ENCODE assay signal across 8 cellular contexts in the genomic region with DNA sequence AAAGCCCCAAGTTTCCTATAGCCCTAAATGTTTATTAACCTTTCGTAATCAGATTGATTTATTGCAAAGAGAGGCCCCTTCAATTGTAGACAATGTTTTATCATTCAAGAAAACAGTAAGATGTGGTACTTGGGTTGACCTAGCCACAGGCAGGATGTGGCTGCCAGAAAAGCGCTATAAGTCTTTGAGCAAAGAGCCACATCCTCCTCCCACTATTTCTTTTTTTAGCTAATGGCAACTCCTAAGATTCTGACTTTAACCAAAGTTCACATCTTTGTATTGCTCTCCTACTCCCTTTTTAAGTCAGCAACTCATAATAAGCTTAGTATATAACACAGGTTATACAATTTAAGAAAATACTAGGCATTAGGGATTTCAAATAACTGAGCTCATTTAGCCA.
DNase-seq lines count a peak whose midpoint lies in the region; ATAC-seq and TF ChIP-seq lines count a peak whose summit lies in the region.

No MANE protein-coding gene starts in this region.

- DNase-seq in T-cell (peak in 33 of 34 experiments; percentile 22 to 68 (median 53)), C1 segment of cervical spinal cord (lab: John Stamatoyannopoulos, UW) (no peak), osteocyte (ENCODE audit: extremely low spot score, unreplicated experiment) (no peak), foreskin fibroblast (no peak), NCI-H146 (lab: John Stamatoyannopoulos, UW) (no peak)
- DNase-seq in effector CD4-positive, alpha-beta T cell: peak; percentile 17

- H3K36me3 Mint-ChIP-seq in T-cell: no peaks in the 10 kb centered on the region
- no peaks in the 10 kb centered on the region for H3K36me3 Mint-ChIP-seq in osteocyte (ENCODE audit: unreplicated experiment)

- TF ChIP-seq CTCF in osteocyte (IDR thresholded peaks at IDR 0.05) (no peak), foreskin fibroblast (IDR thresholded peaks at IDR 0.05; ENCODE audit: low read depth, low read length) (no peak)

- H3K9me3 Mint-ChIP-seq in T-cell (no peaks in the 10 kb centered on the region), osteocyte (ENCODE audit: unreplicated experiment) (no peaks in the 10 kb centered on the region)

- POLR2A ChIA-PET in T-cell (lab: Charles Lee): interaction anchor here in 1 of 2 donors (0.6 kb wide), 1 partner anchor 19 kb away, joined by 12 read pairs; no protein-coding TSS in a partner anchor

- ATAC-seq in GM18508 (IDR thresholded peaks at IDR 0.05; ENCODE audit: insufficient read depth, unreplicated experiment) (peak; percentile 83), HG02870 (IDR thresholded peaks at IDR 0.05; ENCODE audit: unreplicated experiment) (peak; percentile 72), T-cell (replicated peaks in 1 of 4) (peak; percentile 85 to 97 (median 96))

- H3K4me1 Mint-ChIP-seq in T-cell (peaks cover 43 to 49% (median 46%) of the 10 kb centered on the region in 3 donors), osteocyte (ENCODE audit: unreplicated experiment) (peaks cover 22% of the 10 kb centered on the region)

- CTCF ChIA-PET in T-cell (lab: Charles Lee): interaction anchor here (0.6 to 1.4 kb wide), 2 partner anchors 69 to 229 kb away, joined by 3 read pairs; no protein-coding TSS in a partner anchor

- H3K27ac Mint-ChIP-seq in T-cell: no peak overlapping the region
- H3K27ac Mint-ChIP-seq in osteocyte (ENCODE audit: unreplicated experiment): no peak overlapping the region

- no peak overlapping the region for H3K4me3 ChIP-seq in foreskin fibroblast (ENCODE audit: low read depth in 1 of 2, low read length in 2 of 2)

- H3K4me3 Mint-ChIP-seq in T-cell (peak overlapping the region in 2 of 3 donors; percentile 45 to 60), osteocyte (ENCODE audit: unreplicated experiment) (no peak overlapping the region)

- H3K27me3 Mint-ChIP-seq in T-cell: peaks cover 27 to 39% of the 10 kb centered on the region in 2 donors
- H3K27me3 Mint-ChIP-seq in osteocyte (ENCODE audit: unreplicated experiment): no peaks in the 10 kb centered on the region

Comparison
In these comparisons a context has a peak if more than half of its experiments do, and no peak if none do; other contexts are left out.
1. DNase-seq: peak in T-cell (33 of 34) and effector CD4-positive, alpha-beta T cell (single experiment); none in C1 segment of cervical spinal cord (0 of 14), osteocyte (single experiment), foreskin fibroblast (0 of 2) and NCI-H146 (single experiment).
2. Peak in every context shown above with its lines, with median percentiles within 50 percentile points of each other: ATAC-seq.